11 cellular contexts compared by ENCODE assay signal in the genomic region with DNA sequence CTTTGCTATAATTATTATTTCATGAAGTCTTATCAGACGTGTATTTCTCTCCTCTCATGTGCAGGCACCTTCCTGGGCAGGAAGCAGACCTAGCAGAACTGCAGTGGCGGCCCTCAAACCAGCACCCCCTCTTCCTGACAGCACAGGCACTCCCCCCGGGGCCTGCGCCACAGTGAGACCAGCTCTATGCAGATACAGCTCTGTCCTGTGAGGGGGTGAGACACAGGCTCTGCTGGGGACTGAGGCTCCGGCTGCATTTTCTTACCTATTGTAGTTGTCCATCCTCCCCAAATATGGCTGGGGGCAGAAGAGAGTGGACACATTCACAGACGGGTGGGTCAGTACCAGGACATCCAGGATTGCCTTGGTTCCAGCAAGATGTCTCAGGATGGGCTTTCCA. TPM values are rescaled to one million over a fixed set of nuclear protein-coding genes. Genes with fewer than 3 reads are reported as not detected.
DNase-seq lines count a peak whose midpoint lies in the region; ATAC-seq and TF ChIP-seq lines count a peak whose summit lies in the region.
"Had no signal": no experiment of that assay in that cellular context is flagged by ENCODE, and none has a peak within 500 bp of the region (broad histone marks: within the 10 kb centered on the region; RNA-seq: fewer than 3 reads in every experiment).

No MANE protein-coding gene starts in this region.

- ATAC-seq in right cardiac atrium, result no peak
- ATAC-seq in left ventricle myocardium superior, result no peak
- no peak for ATAC-seq in activated T-cell treated with anti-CD3 and anti-CD28 coated beads, Interleukin-2, amount 50 U/mL, for 72 hours (replicated peaks in 1 of 2)
- ATAC-seq in lower lobe of right lung, result no peak
- ATAC-seq in upper lobe of left lung (ENCODE audit: low FRiP score in 2 of 2), result no peak

- peak overlapping the region; percentile 9 for H3K27ac ChIP-seq in right cardiac atrium (ENCODE audit: low read length)
- peak overlapping the region; percentile 91 for H3K27ac ChIP-seq in lower lobe of right lung
- H3K27ac ChIP-seq in upper lobe of left lung, result peak overlapping the region; percentile 94 to 96 (median 95)

- H3K9me3 Mint-ChIP-seq in activated T-cell treated with anti-CD3 and anti-CD28 coated beads, Interleukin-2, amount 50 U/mL, for 72 hours, result no peaks in the 10 kb centered on the region

- H3K9me3 ChIP-seq in right cardiac atrium (ENCODE audit: control insufficient read depth, low read length), result no peaks in the 10 kb centered on the region
- no peaks in the 10 kb centered on the region for H3K9me3 ChIP-seq in lower lobe of right lung
- no peaks in the 10 kb centered on the region for H3K9me3 ChIP-seq in upper lobe of left lung

- peak overlapping the region; percentile 92 to 100 for H3K4me3 Mint-ChIP-seq in activated T-cell treated with anti-CD3 and anti-CD28 coated beads, Interleukin-2, amount 50 U/mL, for 72 hours

- H3K27me3 ChIP-seq in right cardiac atrium (ENCODE audit: control insufficient read depth, insufficient read depth) (no peaks in the 10 kb centered on the region), lower lobe of right lung (ENCODE audit: low read depth) (no peaks in the 10 kb centered on the region), upper lobe of left lung (no peaks in the 10 kb centered on the region)

- H3K4me3 ChIP-seq in right cardiac atrium (ENCODE audit: low read length), result no peak overlapping the region
- H3K4me3 ChIP-seq in lower lobe of right lung, result peak overlapping the region; percentile 83
- peak overlapping the region in 1 of 4 donors; percentile 70 for H3K4me3 ChIP-seq in upper lobe of left lung

- H3K4me1 Mint-ChIP-seq in activated T-cell treated with anti-CD3 and anti-CD28 coated beads, Interleukin-2, amount 50 U/mL, for 72 hours (ENCODE audit: low read depth), result peaks cover 51% of the 10 kb centered on the region

- DNase-seq in right cardiac atrium (peak in 2 of 3 donors; percentile 53 to 58), left ventricle myocardium superior (no peak), lower lobe of right lung (peak; percentile 42), upper lobe of left lung (peak in 1 of 2 donors; percentile 34), NCI-H2227 (lab: John Stamatoyannopoulos, UW; ENCODE audit: unreplicated experiment) (no peak), G401 (ENCODE audit: low spot score) (no peak), NCI-H187 (lab: John Stamatoyannopoulos, UW) (no peak)
- peak in 1 of 2 donors; percentile 45 for DNase-seq in activated T-cell treated with anti-CD3 and anti-CD28 coated beads, Interleukin-2, amount 50 U/mL, for 72 hours
- DNase-seq: activated CD4-positive, CD25-positive, alpha-beta regulatory T cell; HCEC 1CT; NCI-H510A treated with DMSO at 0.1 percent for 48 hours had no signal

- H3K27me3 Mint-ChIP-seq in activated T-cell treated with anti-CD3 and anti-CD28 coated beads, Interleukin-2, amount 50 U/mL, for 72 hours (ENCODE audit: low read depth), result no peaks in the 10 kb centered on the region

- in situ Hi-C loops in G401 (cut with HindIII; ENCODE audit: low sequenced_read_pairs), result loop anchor here (25.0 kb wide), 1 partner anchor 781 kb away; the partner anchor contains the start of genes MANF and RBM15B

- TF ChIP-seq EP300 in upper lobe of left lung (IDR thresholded peaks at IDR 0.05), result no peak

- peaks cover 45% of the 10 kb centered on the region for H3K36me3 ChIP-seq in lower lobe of right lung
- peaks cover 0 to 56% (median 23%) of the 10 kb centered on the region in 4 donors for H3K36me3 ChIP-seq in upper lobe of left lung

- peak overlapping the region; percentile 100 for H3K27ac Mint-ChIP-seq in activated T-cell treated with anti-CD3 and anti-CD28 coated beads, Interleukin-2, amount 50 U/mL, for 72 hours

- H3K4me1 ChIP-seq in right cardiac atrium (ENCODE audit: control insufficient read depth, insufficient read depth, low read length) (peaks cover 23% of the 10 kb centered on the region), lower lobe of right lung (peaks cover 96% of the 10 kb centered on the region), upper lobe of left lung (peaks cover 66 to 97% (median 97%) of the 10 kb centered on the region in 4 donors)

- TF ChIP-seq POLR2A in upper lobe of left lung (IDR thresholded peaks at IDR 0.05), result no peak

- TF ChIP-seq CTCF in lower lobe of right lung (IDR thresholded peaks at IDR 0.05) (no peak), upper lobe of left lung (IDR thresholded peaks at IDR 0.05) (no peak)

- peaks cover 48 to 70% of the 10 kb centered on the region in 2 donors for H3K36me3 Mint-ChIP-seq in activated T-cell treated with anti-CD3 and anti-CD28 coated beads, Interleukin-2, amount 50 U/mL, for 72 hours (ENCODE audit: insufficient read depth in 2 of 2)

- 55% methylated on average over 6 of the region's 6 CpGs for WGBS in right cardiac atrium
- WGBS in upper lobe of left lung, 2 donors, result 35 to 59% methylated on average over 6 of the region's 6 CpGs

- intact Hi-C loops in right cardiac atrium (cut with DNase I), result no loop called here
- intact Hi-C loops in left ventricle myocardium superior (cut with micrococcal nuclease), result no loop called here
- intact Hi-C loops in lower lobe of right lung (cut with DNase I), result no loop called here

RNA-seq across cellular contexts. Expression of gene CISH, which starts 5.0 kb away (rescaled TPM):
- total RNA-seq in right cardiac atrium (10 to 100 TPM in 3 of 4 donors, 1 to 10 TPM in 1; 9.1 to 27.8 (median 11.2) TPM), left ventricle myocardium superior (10.2 TPM), lower lobe of right lung (48.8 TPM), upper lobe of left lung (10 to 100 TPM; 35.8 to 66.9 (median 43.1) TPM)
- 8.0 TPM for polyA plus RNA-seq in right cardiac atrium
- 100 to 1,000 TPM; 242 to 271 TPM for total RNA-seq in activated T-cell treated with anti-CD3 and anti-CD28 coated beads, Interleukin-2, amount 50 U/mL, for 72 hours
- total RNA-seq in G401 (2014; rRNA removed; shearing (Covaris generic)), result 1.7 and 2.2 TPM in 2 replicates

RNA-seq across cellular contexts. Expression of gene MAPKAPK3, which starts 10.4 kb away (rescaled TPM):
- total RNA-seq in right cardiac atrium, result 100 to 1,000 TPM; 167 to 260 (median 225) TPM
- polyA plus RNA-seq in right cardiac atrium, result 181 TPM
- 473 TPM for total RNA-seq in left ventricle myocardium superior
- total RNA-seq in activated T-cell treated with anti-CD3 and anti-CD28 coated beads, Interleukin-2, amount 50 U/mL, for 72 hours, result 100 to 1,000 TPM; 116 to 129 TPM
- 68.6 TPM for total RNA-seq in lower lobe of right lung
- total RNA-seq in upper lobe of left lung, result 100 to 1,000 TPM in 1 of 6 donors, 10 to 100 TPM in 5; 30.2 to 102 (median 70.1) TPM
- 99.1 and 108 TPM in 2 replicates for total RNA-seq in G401 (2014; rRNA removed; shearing (Covaris generic))

RNA-seq across cellular contexts. Expression of gene HEMK1, which starts 37.3 kb away (rescaled TPM):
- total RNA-seq in right cardiac atrium (10 to 100 TPM; 14.0 to 18.3 (median 15.8) TPM), left ventricle myocardium superior (15.3 TPM), lower lobe of right lung (28.4 TPM), upper lobe of left lung (10 to 100 TPM in 3 of 6 donors, 1 to 10 TPM in 3; 5.0 to 25.3 (median 9.6) TPM)
- 16.6 TPM for polyA plus RNA-seq in right cardiac atrium
- 10 to 100 TPM; 54.5 to 64.6 TPM for total RNA-seq in activated T-cell treated with anti-CD3 and anti-CD28 coated beads, Interleukin-2, amount 50 U/mL, for 72 hours
- 3.4 and 9.5 TPM in 2 replicates for total RNA-seq in G401 (2014; rRNA removed; shearing (Covaris generic))

RNA-seq across cellular contexts. Expression of gene C3orf18, which starts 39.0 kb away (rescaled TPM):
- total RNA-seq in right cardiac atrium, result 10 to 100 TPM; 27.2 to 44.2 (median 40.6) TPM
- polyA plus RNA-seq in right cardiac atrium, result 29.5 TPM
- total RNA-seq in left ventricle myocardium superior, result 51.0 TPM
- 10 to 100 TPM; 22.7 to 32.5 TPM for total RNA-seq in activated T-cell treated with anti-CD3 and anti-CD28 coated beads, Interleukin-2, amount 50 U/mL, for 72 hours
- total RNA-seq in lower lobe of right lung, result 6.7 TPM
- 1 to 10 TPM; 4.7 to 7.5 (median 5.7) TPM for total RNA-seq in upper lobe of left lung
- total RNA-seq in G401 (2014; rRNA removed; shearing (Covaris generic)), result 10.8 and 15.4 TPM in 2 replicates

Comparison
In these comparisons a context has a peak if more than half of its experiments do, and no peak if none do; other contexts are left out.
1. DNase-seq: peak in right cardiac atrium (2 of 3) and lower lobe of right lung (single experiment); none in left ventricle myocardium superior (single experiment), NCI-H2227 (single experiment), G401 (single experiment) and NCI-H187 (0 of 2).
2. H3K27ac ChIP-seq: peak in every context shown above with its lines; median percentile 95 in upper lobe of left lung; 91 in lower lobe of right lung; 9 in right cardiac atrium.